2 cellular contexts compared by ENCODE assay signal in genomic region chr19:12137541-12137940, GRCh38.
TF ChIP-seq lines count a peak whose summit lies in the region.

No MANE protein-coding gene starts in this region.

TF ChIP-seq in GM12878, 131 proteins besides CTCF, POLR2A, EP300 and RAD21:
- TF ChIP-seq MXI1 (IDR thresholded peaks at IDR 0.05; ENCODE audit: low read depth, low read length) = no peak
- TF ChIP-seq ATF2 (IDR thresholded peaks at IDR 0.05; ENCODE audit: low read length) = no peak
- no peak for TF ChIP-seq EZH2 (IDR thresholded peaks at IDR 0.05; ENCODE audit: borderline replicate concordance, control insufficient read depth, low read depth, low read length)
- TF ChIP-seq YY1 (IDR thresholded peaks at IDR 0.05; ENCODE audit: low read depth, low read length) = 0 out of 2 replicates have a peak, but pooled peaks have one; percentile 17
- TF ChIP-seq MTA2 (IDR thresholded peaks at IDR 0.05; ENCODE audit: low read depth) = no peak
- TF ChIP-seq, protein P1, sequence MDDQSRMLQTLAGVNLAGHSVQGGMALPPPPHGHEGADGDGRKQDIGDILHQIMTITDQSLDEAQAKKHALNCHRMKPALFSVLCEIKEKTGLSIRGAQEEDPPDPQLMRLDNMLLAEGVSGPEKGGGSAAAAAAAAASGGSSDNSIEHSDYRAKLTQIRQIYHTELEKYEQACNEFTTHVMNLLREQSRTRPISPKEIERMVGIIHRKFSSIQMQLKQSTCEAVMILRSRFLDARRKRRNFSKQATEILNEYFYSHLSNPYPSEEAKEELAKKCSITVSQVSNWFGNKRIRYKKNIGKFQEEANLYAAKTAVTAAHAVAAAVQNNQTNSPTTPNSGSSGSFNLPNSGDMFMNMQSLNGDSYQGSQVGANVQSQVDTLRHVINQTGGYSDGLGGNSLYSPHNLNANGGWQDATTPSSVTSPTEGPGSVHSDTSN (IDR thresholded peaks at IDR 0.05; ENCODE audit: insufficient replicate concordance, low read depth, low read length) = no peak
- no peak for TF ChIP-seq SRF (IDR thresholded peaks at IDR 0.05; ENCODE audit: low read depth in 2 of 2, low read length in 2 of 2)
- TF ChIP-seq BACH1 (IDR thresholded peaks at IDR 0.05; ENCODE audit: borderline replicate concordance) = no peak
- TF ChIP-seq STAT1 (conservative IDR thresholded peaks at IDR 0.05) = no peak
- TF ChIP-seq NR2C2 (IDR thresholded peaks at IDR 0.05; ENCODE audit: borderline replicate concordance, control insufficient read depth, insufficient read length, low read depth) = no peak
- TF ChIP-seq JUNB (IDR thresholded peaks at IDR 0.05) = no peak
- TF ChIP-seq NFIC (IDR thresholded peaks at IDR 0.05; ENCODE audit: low read depth, low read length) = no peak
- peak; percentile 46; the same call in 1 of the 2 replicates for TF ChIP-seq SMC3 (IDR thresholded peaks at IDR 0.05; ENCODE audit: borderline replicate concordance, low read length)
- TF ChIP-seq, protein P2, sequence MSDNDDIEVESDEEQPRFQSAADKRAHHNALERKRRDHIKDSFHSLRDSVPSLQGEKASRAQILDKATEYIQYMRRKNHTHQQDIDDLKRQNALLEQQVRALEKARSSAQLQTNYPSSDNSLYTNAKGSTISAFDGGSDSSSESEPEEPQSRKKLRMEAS (IDR thresholded peaks at IDR 0.05; ENCODE audit: low read depth, low read length) = no peak

TF ChIP-seq in HEK293T, 16 proteins besides CTCF, POLR2A, EP300 and RAD21:
- TF ChIP-seq FOXA1 (IDR thresholded peaks at IDR 0.05) (no peak), HDGF (IDR thresholded peaks at IDR 0.05; ENCODE audit: borderline replicate concordance) (no peak), NFRKB (IDR thresholded peaks at IDR 0.05) (no peak), TARDBP (IDR thresholded peaks at IDR 0.05) (no peak), ARNT (IDR thresholded peaks at IDR 0.05) (no peak), LEF1 (IDR thresholded peaks at IDR 0.05; ENCODE audit: borderline replicate concordance) (no peak), FOXM1 (IDR thresholded peaks at IDR 0.05; ENCODE audit: borderline replicate concordance) (no peak), L3MBTL2 (conservative IDR thresholded peaks at IDR 0.05) (no peak), CTBP1 (IDR thresholded peaks at IDR 0.05; ENCODE audit: borderline replicate concordance) (no peak), SUZ12 (IDR thresholded peaks at IDR 0.05) (no peak), BHLHE40 (IDR thresholded peaks at IDR 0.05; ENCODE audit: borderline replicate concordance) (no peak)
